36 cellular contexts compared by ENCODE assay signal in genomic region chr12:94384030-94384429, GRCh38.
"Had no signal": no experiment of that assay in that cellular context is flagged by ENCODE, and none has a peak within 500 bp of the region (broad histone marks: within the 10 kb centered on the region; RNA-seq: fewer than 3 reads in every experiment).

No MANE protein-coding gene starts in this region.

- H3K4me3 ChIP-seq: ascending aorta, cardiac muscle cell, colonic mucosa had no signal

- H3K36me3 ChIP-seq: cardiac muscle cell, colonic mucosa had no signal

- ATAC-seq: activated CD8-positive, alpha-beta T cell treated with anti-CD3 and anti-CD28 coated beads for 36 hours; activated naive CD8-positive, alpha-beta T cell treated with anti-CD3 and anti-CD28 coated beads, Interleukin-2, amount 50 U/mL, for 24 hours; activated T-cell treated with anti-CD3 and anti-CD28 coated beads, Interleukin-2, amount 50 U/mL, for 4 hours; activated T-cell treated with anti-CD3 and anti-CD28 coated beads, Interleukin-2, amount 50 U/mL, for 72 hours had no signal

- H3K27ac ChIP-seq: ascending aorta, cardiac muscle cell, colonic mucosa, VCaP had no signal

- H3K27me3 ChIP-seq: ascending aorta, cardiac muscle cell, colonic mucosa had no signal

- H3K9me3 ChIP-seq: colonic mucosa had no signal

- H3K27ac Mint-ChIP-seq: activated B cell treated with CpG ODN at 0.5 μM for 24 hours; activated CD4-positive, alpha-beta T cell treated with anti-CD3 and anti-CD28 coated beads, Interleukin-2, amount 10 ng/mL, durations not matched to agents 7 days and 5 days; activated naive CD4-positive, alpha-beta T cell treated with anti-CD3 and anti-CD28 coated beads, Interleukin-2, amount 10 ng/mL, durations not matched to agents 7 days and 5 days; activated naive CD8-positive, alpha-beta T cell; activated naive CD8-positive, alpha-beta T cell treated with anti-CD3 and anti-CD28 coated beads, Interleukin-2, amount 10 ng/mL, durations not matched to agents 7 days and 5 days; activated naive CD8-positive, alpha-beta T cell treated with anti-CD3 and anti-CD28 coated beads, Interleukin-2, amount 50 U/mL, for 24 hours; brain; T-helper 1 cell treated with Interleukin-12 subunit alpha and Interleukin-12 subunit beta and Interleukin-4 antibody, amounts not matched to agents 30 μg/mL and 1 μg/mL, for 36 hours; T-helper 2 cell treated with Interferon-gamma antibody and Interleukin-4, amounts not matched to agents 5 μg/mL and 100 μg/mL, for 36 hours had no signal

- H3K4me3 Mint-ChIP-seq: activated B cell treated with CpG ODN at 0.5 μM for 24 hours; activated CD4-positive, alpha-beta memory T cell treated with anti-CD3 and anti-CD28 coated beads for 36 hours; activated CD4-positive, alpha-beta T cell treated with anti-CD3 and anti-CD28 coated beads, Interleukin-2, amount 10 ng/mL, durations not matched to agents 7 days and 5 days; activated CD8-positive, alpha-beta T cell treated with anti-CD3 and anti-CD28 coated beads for 36 hours; activated naive CD4-positive, alpha-beta T cell treated with anti-CD3 and anti-CD28 coated beads, Interleukin-2, amount 10 ng/mL, durations not matched to agents 7 days and 5 days; activated naive CD4-positive, alpha-beta T cell treated with anti-CD3 and anti-CD28 coated beads, Interleukin-2, amount 50 U/mL, for 24 hours; activated naive CD8-positive, alpha-beta T cell; activated naive CD8-positive, alpha-beta T cell treated with anti-CD3 and anti-CD28 coated beads, Interleukin-2, amount 10 ng/mL, durations not matched to agents 7 days and 5 days; activated naive CD8-positive, alpha-beta T cell treated with anti-CD3 and anti-CD28 coated beads, Interleukin-2, amount 50 U/mL, for 24 hours; activated T-cell treated with anti-CD3 and anti-CD28 coated beads, Interleukin-2, amount 50 U/mL, for 4 hours; activated T-cell treated with anti-CD3 and anti-CD28 coated beads, Interleukin-2, amount 50 U/mL, for 72 hours; brain; central memory CD8-positive, alpha-beta T cell; T-helper 1 cell treated with Interleukin-12 subunit alpha and Interleukin-12 subunit beta and Interleukin-4 antibody, amounts not matched to agents 30 μg/mL and 1 μg/mL, for 36 hours; T-helper 2 cell treated with Interferon-gamma antibody and Interleukin-4, amounts not matched to agents 5 μg/mL and 100 μg/mL, for 36 hours had no signal

- DNase-seq: activated B cell treated with CpG ODN at 0.5 μM for 24 hours; activated CD4-positive, alpha-beta memory T cell treated with anti-CD3 and anti-CD28 coated beads for 36 hours; activated CD4-positive, alpha-beta T cell treated with anti-CD3 and anti-CD28 coated beads for 4 hours; activated CD4-positive, alpha-beta T cell treated with anti-CD3 and anti-CD28 coated beads, Interleukin-2, amount 10 ng/mL, durations not matched to agents 7 days and 5 days; activated CD4-positive, alpha-beta T cell treated with anti-CD3 and anti-CD28 coated beads, Interleukin-2, amount 50 U/mL, for 4 hours; activated CD4-positive, CD25-positive, alpha-beta regulatory T cell treated with anti-CD3 and anti-CD28 coated beads, Interleukin-2, amount 50 U/mL, for 72 hours; activated CD8-positive, alpha-beta memory T cell treated with anti-CD3 and anti-CD28 coated beads, Interleukin-2, amount 50 U/mL, for 4 hours; activated CD8-positive, alpha-beta T cell treated with anti-CD3 and anti-CD28 coated beads for 36 hours; activated effector memory CD4-positive, alpha-beta T cell treated with Interleukin-2 at 50 U/mL for 16 hours; activated gamma-delta T cell; activated naive CD4-positive, alpha-beta T cell treated with anti-CD3 and anti-CD28 coated beads, Interleukin-2, amount 10 ng/mL, durations not matched to agents 7 days and 5 days; activated naive CD4-positive, alpha-beta T cell treated with Interleukin-2 at 50 U/mL for 16 hours; activated naive CD8-positive, alpha-beta T cell treated with anti-CD3 and anti-CD28 coated beads, Interleukin-2, amount 10 ng/mL, durations not matched to agents 7 days and 5 days; activated naive CD8-positive, alpha-beta T cell treated with anti-CD3 and anti-CD28 coated beads, Interleukin-2, amount 50 U/mL, for 24 hours; activated T-cell treated with anti-CD3 and anti-CD28 coated beads for 4 hours; activated T-cell treated with anti-CD3 and anti-CD28 coated beads, Interleukin-2, amount 50 U/mL, for 1 hour; activated T-cell treated with anti-CD3 and anti-CD28 coated beads, Interleukin-2, amount 50 U/mL, for 4 hours; activated T-cell treated with anti-CD3 and anti-CD28 coated beads, Interleukin-2, amount 50 U/mL, for 72 hours; amygdala; anterior cingulate cortex; caudate nucleus; cerebellar nuclear complex; colonic mucosa; T-helper 2 cell; T-helper 9 cell had no signal

- H3K27me3 Mint-ChIP-seq: activated B cell treated with CpG ODN at 0.5 μM for 24 hours; activated CD4-positive, alpha-beta memory T cell treated with anti-CD3 and anti-CD28 coated beads for 36 hours; activated CD4-positive, alpha-beta T cell treated with anti-CD3 and anti-CD28 coated beads, Interleukin-2, amount 10 ng/mL, durations not matched to agents 7 days and 5 days; activated CD8-positive, alpha-beta T cell treated with anti-CD3 and anti-CD28 coated beads for 36 hours; activated naive CD4-positive, alpha-beta T cell treated with anti-CD3 and anti-CD28 coated beads, Interleukin-2, amount 10 ng/mL, durations not matched to agents 7 days and 5 days; activated naive CD4-positive, alpha-beta T cell treated with anti-CD3 and anti-CD28 coated beads, Interleukin-2, amount 50 U/mL, for 24 hours; activated naive CD8-positive, alpha-beta T cell; activated naive CD8-positive, alpha-beta T cell treated with anti-CD3 and anti-CD28 coated beads, Interleukin-2, amount 10 ng/mL, durations not matched to agents 7 days and 5 days; activated naive CD8-positive, alpha-beta T cell treated with anti-CD3 and anti-CD28 coated beads, Interleukin-2, amount 50 U/mL, for 24 hours; brain; central memory CD8-positive, alpha-beta T cell had no signal

- FAIRE-seq: bronchial epithelial cell, TTC549 had no signal

- H3K4me1 Mint-ChIP-seq: central memory CD8-positive, alpha-beta T cell had no signal

- H3K4me1 ChIP-seq: ascending aorta, colonic mucosa had no signal
